Comparison of ENCODE assay signal across 8 cellular contexts in genomic region chr2:130181880-130182682, GRCh38. TPM values are rescaled to one million over a fixed set of nuclear protein-coding genes. Genes with fewer than 3 reads are reported as not detected.
DNase-seq lines count a peak whose midpoint lies in the region; ATAC-seq and TF ChIP-seq lines count a peak whose summit lies in the region.
"Not testable (repeated sequence)": the region's sequence is repeated elsewhere in the genome, so short reads cannot be mapped to it uniquely, and the experiment has no call there.

MZT2B (plus strand) TSS chr2:130182262; CDS start chr2:130182283, 21 bp downstream.

- TF ChIP-seq CTCF in OCI-LY3 (IDR thresholded peaks at IDR 0.05; ENCODE audit: low read depth, low read length) (peak; percentile 54), mucosa of descending colon (IDR thresholded peaks at IDR 0.05) (peak; percentile 94)
- not testable (repeated sequence) for TF ChIP-seq CTCF in epithelial cell of esophagus (IDR thresholded peaks at IDR 0.05; ENCODE audit: insufficient read depth, low read depth, low read length, missing control alignments)

- not testable (repeated sequence) for H3K4me1 ChIP-seq in OCI-LY3 (ENCODE audit: low read length)
- peaks cover 11% of the 10 kb centered on the region for H3K4me1 ChIP-seq in mucosa of descending colon (ENCODE audit: low read depth)

- H3K4me3 ChIP-seq in OCI-LY3 (ENCODE audit: low read length) (peak within 1 kb of the TSS; percentile 100), epithelial cell of esophagus (ENCODE audit: low read length) (peak within 1 kb of the TSS; percentile 93), mucosa of descending colon (peak within 1 kb of the TSS; percentile 93)

- peaks cover 77% of the 10 kb centered on the region for H3K79me2 ChIP-seq in OCI-LY3 (ENCODE audit: low read length)

- H4K20me1 ChIP-seq in OCI-LY3 (ENCODE audit: insufficient read depth, low read length): not testable (repeated sequence)

- peak within 1 kb of the TSS; percentile 99 for H3K4me2 ChIP-seq in OCI-LY3 (ENCODE audit: low read length)

- H3K36me3 ChIP-seq in OCI-LY3 (replicated peaks; ENCODE audit: low read depth, low read length); mucosa of descending colon (ENCODE audit: low read depth): not testable (repeated sequence)

- H2AFZ ChIP-seq in OCI-LY3 (ENCODE audit: low read depth, low read length): peak within 1 kb of the TSS; percentile 70; the same call in 1 of the 2 replicates

- not testable (repeated sequence) for H3K27me3 ChIP-seq in OCI-LY3 (ENCODE audit: low read depth, low read length)

- intact Hi-C loops in mucosa of descending colon (cut with DNase I, micrococcal nuclease): loop anchor here (10.0 kb wide), 1 partner anchor 153 kb away; no protein-coding TSS in a partner anchor

- H3K9ac ChIP-seq in OCI-LY3 (ENCODE audit: low read length): peak within 1 kb of the TSS; percentile 94

- H3K9me3 ChIP-seq in OCI-LY3 (ENCODE audit: insufficient read depth, low read length); mucosa of descending colon: not testable (repeated sequence)

- DNase-seq in DMS153 (lab: John Stamatoyannopoulos, UW) (peak; percentile 48), HuH-7.5 (ENCODE audit: low spot score) (peak; percentile 88), activated T-cell treated with anti-CD3 and anti-CD28 coated beads for 1 hour (ENCODE audit: low read depth) (peak; percentile 82), epithelial cell of esophagus (ENCODE audit: low read depth) (peak; percentile 86), mucosa of descending colon (peak; percentile 89 to 94 (median 93))
- DNase-seq in stimulated activated CD8-positive, alpha-beta memory T cell treated with anti-CD3 and anti-CD28 coated beads, Interleukin-4, amount 100 ng/mL, for 24 hours (ENCODE audit: low read depth): peak; percentile 87

- ATAC-seq in GM21528 (IDR thresholded peaks at IDR 0.05; ENCODE audit: low FRiP score, unreplicated experiment) (peak; percentile 80), mucosa of descending colon (peak; percentile 93)

- H3K27ac ChIP-seq in OCI-LY3 (ENCODE audit: low read length): peak within 1 kb of the TSS; percentile 81

RNA-seq across cellular contexts. Expression of gene MZT2B, which starts in this region (rescaled TPM):
- total RNA-seq in mucosa of descending colon: 100 to 1,000 TPM; 171 to 215 (median 210) TPM

Comparison
In these comparisons a context has a peak if more than half of its experiments do, and no peak if none do; other contexts are left out.
1. Peak in every context shown above with its lines: DNase-seq, ATAC-seq, H3K4me3 ChIP-seq and H3K27ac ChIP-seq.